In genomic region chr9:61856858-61857453, GRCh38 we compare ENCODE assay signal across 8 cellular contexts.
A peak's percentile ranks its signal among the peaks of the same experiment; 100 is the strongest.
DNase-seq lines count a peak whose midpoint lies in the region; ATAC-seq, FAIRE-seq and TF ChIP-seq lines count a peak whose summit lies in the region.
"Not testable (repeated sequence)": the region's sequence is repeated elsewhere in the genome, so short reads cannot be mapped to it uniquely, and the experiment has no call there.

No MANE protein-coding gene starts in this region.

- not testable (repeated sequence) for TF ChIP-seq EP300 in HepG2 (IDR thresholded peaks at IDR 0.05; ENCODE audit: low read depth in 2 of 2, low read length in 2 of 2); HepG2 (CRISPR knock-in tag; IDR thresholded peaks at IDR 0.05; ENCODE audit: borderline replicate concordance)

- H3K27ac Mint-ChIP-seq in HFFc6; activated naive CD8-positive, alpha-beta T cell treated with anti-CD3 and anti-CD28 coated beads, Interleukin-2, amount 10 ng/mL, durations not matched to agents 7 days and 5 days; endothelial cell (ENCODE audit: unreplicated experiment); natural killer cell treated with Interleukin-12 subunit alpha and Interleukin-12 subunit beta and Interleukin-15 and Interleukin-18, amount 100 ng/mL, for 72 hours: not testable (repeated sequence)

- not testable (repeated sequence) for ATAC-seq in activated naive CD8-positive, alpha-beta T cell treated with anti-CD3 and anti-CD28 coated beads, Interleukin-2, amount 10 ng/mL, durations not matched to agents 7 days and 5 days (ENCODE audit: low read depth)
- ATAC-seq in HepG2 = peak; percentile 15; the same call in 2 of the 3 replicates
- peak in 1 of 2 donors; percentile 47 for ATAC-seq in natural killer cell treated with Interleukin-12 subunit alpha and Interleukin-12 subunit beta and Interleukin-15 and Interleukin-18, amount 100 ng/mL, for 72 hours

- WGBS in HepG2 (ENCODE audit: low lambda C conversion rate) = 24% methylated on average over 7 of the region's 28 CpGs
- 24 to 54% (median 47%) methylated on average over 4 to 9 of the region's 28 CpGs; no CpG with 5 or more reads in 1 of the 5 donors for WGBS in spleen, 5 donors

- H3K4me1 ChIP-seq in HepG2 (ENCODE audit: insufficient read depth, low read length); spleen: not testable (repeated sequence)

- H3K4me1 Mint-ChIP-seq in HFFc6 (ENCODE audit: low read depth); activated naive CD8-positive, alpha-beta T cell treated with anti-CD3 and anti-CD28 coated beads, Interleukin-2, amount 10 ng/mL, durations not matched to agents 7 days and 5 days; endothelial cell (ENCODE audit: unreplicated experiment); natural killer cell treated with Interleukin-12 subunit alpha and Interleukin-12 subunit beta and Interleukin-15 and Interleukin-18, amount 100 ng/mL, for 72 hours (ENCODE audit: low read depth in 2 of 2): not testable (repeated sequence)

- H4K20me1 ChIP-seq in HepG2 (ENCODE audit: insufficient read depth, low read length) = not testable (repeated sequence)

- H3K9me3 ChIP-seq in HepG2 (ENCODE audit: low read length); spleen: not testable (repeated sequence)

- not testable (repeated sequence) for H3K79me2 ChIP-seq in HepG2 (ENCODE audit: insufficient read depth, low read length)

- not testable (repeated sequence) for H3K36me3 Mint-ChIP-seq in HFFc6 (ENCODE audit: low read depth); activated naive CD8-positive, alpha-beta T cell treated with anti-CD3 and anti-CD28 coated beads, Interleukin-2, amount 10 ng/mL, durations not matched to agents 7 days and 5 days; endothelial cell (ENCODE audit: low read depth, unreplicated experiment); natural killer cell treated with Interleukin-12 subunit alpha and Interleukin-12 subunit beta and Interleukin-15 and Interleukin-18, amount 100 ng/mL, for 72 hours

- DNase-seq in HFFc6 (peak; percentile 0), spleen (peak; percentile 29)
- peak; percentile 55 for DNase-seq in activated CD8-positive, alpha-beta memory T cell treated with anti-CD3 and anti-CD28 coated beads for 24 hours
- peak; percentile 33 for DNase-seq in activated naive CD8-positive, alpha-beta T cell treated with anti-CD3 and anti-CD28 coated beads, Interleukin-2, amount 10 ng/mL, durations not matched to agents 7 days and 5 days
- not testable (repeated sequence) for DNase-seq in endothelial cell (ENCODE audit: low spot score); HepG2 (ENCODE audit: low spot score); natural killer cell treated with Interleukin-12 subunit alpha and Interleukin-12 subunit beta and Interleukin-15 and Interleukin-18, amount 100 ng/mL, for 72 hours (ENCODE audit: low spot score); urothelium cell line (ENCODE audit: low spot score)

- not testable (repeated sequence) for H3K27me3 ChIP-seq in HepG2 (ENCODE audit: control insufficient read depth in 1 of 2, insufficient read depth in 2 of 2, low read length in 2 of 2); spleen (replicated peaks in 1 of 7)

- H3K4me3 ChIP-seq in HepG2 (replicated peaks in 1 of 3; ENCODE audit: insufficient read depth in 1 of 3, low read depth in 2 of 3, low read length in 3 of 3); spleen: not testable (repeated sequence)

- not testable (repeated sequence) for H3K9ac ChIP-seq in HepG2 (ENCODE audit: insufficient read depth, low read depth, low read length)

- H3K4me2 ChIP-seq in HepG2 (ENCODE audit: low read depth, low read length) = not testable (repeated sequence)

- POLR2A ChIA-PET in activated naive CD8-positive, alpha-beta T cell treated with anti-CD3 and anti-CD28 coated beads, Interleukin-2, amount 10 ng/mL, durations not matched to agents 7 days and 5 days (lab: Charles Lee); HepG2 (lab: Yijun Ruan, JAX): not testable (repeated sequence)

- FAIRE-seq in HepG2 (lab: Jason Lieb, UNC) (peak; percentile 50), urothelium cell line (lab: Jason Lieb, UNC) (peak; percentile 82)

- not testable (repeated sequence) for TF ChIP-seq POLR2A in HepG2 (IDR thresholded peaks at IDR 0.05; ENCODE audit: insufficient read depth in 1 of 2, low read depth in 2 of 2, low read length in 2 of 2); spleen (IDR thresholded peaks at IDR 0.05)

- not testable (repeated sequence) for H2AFZ ChIP-seq in HepG2 (ENCODE audit: low read length)

- not testable (repeated sequence) for TF ChIP-seq CTCF in HFFc6 (IDR thresholded peaks at IDR 0.05); endothelial cell (IDR thresholded peaks at IDR 0.05; ENCODE audit: unreplicated experiment); HepG2 (CRISPR knock-in tag; IDR thresholded peaks at IDR 0.05); spleen (IDR thresholded peaks at IDR 0.05 in 8 of 11, conservative IDR thresholded peaks at IDR 0.05 in 3 of 11)

- 0 out of 2 replicates have a peak overlapping the region, but pooled peaks have one; percentile 32 for H3K4me3 Mint-ChIP-seq in HFFc6
- not testable (repeated sequence) for H3K4me3 Mint-ChIP-seq in activated naive CD8-positive, alpha-beta T cell treated with anti-CD3 and anti-CD28 coated beads, Interleukin-2, amount 10 ng/mL, durations not matched to agents 7 days and 5 days
- H3K4me3 Mint-ChIP-seq in endothelial cell (ENCODE audit: unreplicated experiment) = peak overlapping the region; percentile 54
- peak overlapping the region; percentile 32 for H3K4me3 Mint-ChIP-seq in natural killer cell treated with Interleukin-12 subunit alpha and Interleukin-12 subunit beta and Interleukin-15 and Interleukin-18, amount 100 ng/mL, for 72 hours

- not testable (repeated sequence) for TF ChIP-seq RAD21 in HepG2 (CRISPR knock-in tag; IDR thresholded peaks at IDR 0.05)

- not testable (repeated sequence) for H3K27ac ChIP-seq in HepG2 (ENCODE audit: extremely low read length, insufficient read depth, low read length); spleen

- intact Hi-C loops in HepG2 (cut with micrococcal nuclease; ENCODE audit: unreplicated experiment); spleen (cut with DNase I; ENCODE audit: low total_unique reads): not testable (repeated sequence)

- H3K36me3 ChIP-seq in HepG2 (replicated peaks in 1 of 2; ENCODE audit: control insufficient read depth in 1 of 2, insufficient read depth in 2 of 2, low read length in 2 of 2); spleen: not testable (repeated sequence)

- not testable (repeated sequence) for BruUV-seq in HepG2 (replicated peaks; lab: Mats Ljungman, UMichigan)

- H3K27me3 Mint-ChIP-seq in HFFc6 (ENCODE audit: insufficient read depth); activated naive CD8-positive, alpha-beta T cell treated with anti-CD3 and anti-CD28 coated beads, Interleukin-2, amount 10 ng/mL, durations not matched to agents 7 days and 5 days; endothelial cell (ENCODE audit: unreplicated experiment); natural killer cell treated with Interleukin-12 subunit alpha and Interleukin-12 subunit beta and Interleukin-15 and Interleukin-18, amount 100 ng/mL, for 72 hours: not testable (repeated sequence)

- in situ Hi-C loops in HepG2 (cut with HindIII; ENCODE audit: extremely low pct_ligation_motif_present, low pct_unique_long_range_greater_than_20kb) = not testable (repeated sequence)

- CTCF ChIA-PET in HepG2 (lab: Yijun Ruan, JAX; ENCODE audit: low intra/inter-chr PET ratio, low total read pairs) = not testable (repeated sequence)

- not testable (repeated sequence) for H3K9me3 Mint-ChIP-seq in HFFc6; activated naive CD8-positive, alpha-beta T cell treated with anti-CD3 and anti-CD28 coated beads, Interleukin-2, amount 10 ng/mL, durations not matched to agents 7 days and 5 days; endothelial cell (ENCODE audit: unreplicated experiment); natural killer cell treated with Interleukin-12 subunit alpha and Interleukin-12 subunit beta and Interleukin-15 and Interleukin-18, amount 100 ng/mL, for 72 hours
